ENCODE assay signal across 24 cellular contexts in genomic region chr20:48333707-48334106, GRCh38.
DNase-seq lines count a peak whose midpoint lies in the region; ATAC-seq, FAIRE-seq and TF ChIP-seq lines count a peak whose summit lies in the region.
"Had no signal": no experiment of that assay in that cellular context is flagged by ENCODE, and none has a peak within 500 bp of the region (broad histone marks: within the 10 kb centered on the region; RNA-seq: fewer than 3 reads in every experiment).

No MANE protein-coding gene starts in this region.

- H3K9ac ChIP-seq in endodermal cell (ENCODE audit: extremely low read depth, low read length, poor library complexity, severe bottlenecking), result no peak overlapping the region
- no peak overlapping the region for H3K9ac ChIP-seq in HepG2 (ENCODE audit: insufficient read depth, low read depth, low read length)
- H3K9ac ChIP-seq in rectal smooth muscle tissue (ENCODE audit: low read length), result no peak overlapping the region
- H3K9ac ChIP-seq: BLaER1, GM23248 had no signal

- no TSS peak for BruUV-seq in HepG2 (replicated peaks; lab: Mats Ljungman, UMichigan)

- H3K9me3 ChIP-seq in CD8-positive, alpha-beta T cell (ENCODE audit: low read length), result no peaks in the 10 kb centered on the region
- H3K9me3 ChIP-seq in endodermal cell (ENCODE audit: control insufficient read depth, low read length) (no peaks in the 10 kb centered on the region), HepG2 (ENCODE audit: low read length) (no peaks in the 10 kb centered on the region)
- H3K9me3 ChIP-seq: BLaER1 had no signal

- H3K79me2 ChIP-seq in HepG2 (ENCODE audit: insufficient read depth, low read length), result no peaks in the 10 kb centered on the region

- TF ChIP-seq RAD21 in HepG2 (CRISPR knock-in tag; IDR thresholded peaks at IDR 0.05), result no peak

- no peak overlapping the region for H3K4me3 Mint-ChIP-seq in CD8-positive, alpha-beta T cell
- no peak overlapping the region for H3K4me3 Mint-ChIP-seq in endodermal cell
- H3K4me3 Mint-ChIP-seq: B cell; CD4-positive, CD25-positive, alpha-beta regulatory T cell; CD8-positive, alpha-beta memory T cell had no signal

- ATAC-seq in CD8-positive, alpha-beta T cell, result no peak
- ATAC-seq in HepG2 (no peak), GM19324 (IDR thresholded peaks at IDR 0.05; ENCODE audit: low FRiP score, unreplicated experiment) (no peak), HG03565 (IDR thresholded peaks at IDR 0.05; ENCODE audit: unreplicated experiment) (no peak)

- TF ChIP-seq EP300 in HepG2 (IDR thresholded peaks at IDR 0.05; ENCODE audit: low read depth in 2 of 2, low read length in 2 of 2) (no peak), HepG2 (CRISPR knock-in tag; IDR thresholded peaks at IDR 0.05; ENCODE audit: borderline replicate concordance) (no peak)

- POLR2A ChIA-PET in CD8-positive, alpha-beta T cell (lab: Charles Lee), result no interaction called here
- POLR2A ChIA-PET in HepG2 (lab: Yijun Ruan, JAX), result no interaction called here

- no peaks in the 10 kb centered on the region for H3K9me3 Mint-ChIP-seq in CD8-positive, alpha-beta T cell
- peaks cover 3% of the 10 kb centered on the region for H3K9me3 Mint-ChIP-seq in endodermal cell

- 94 to 100% methylated on average over 4 of the region's 4 CpGs for WGBS in endodermal cell (ENCODE audit: insufficient coverage in 1 of 2, insufficient read length in 1 of 2), 2 experiments
- 30% methylated on average over 4 of the region's 4 CpGs for WGBS in HepG2 (ENCODE audit: low lambda C conversion rate)

- no peaks in the 10 kb centered on the region for H3K4me1 Mint-ChIP-seq in CD8-positive, alpha-beta T cell (ENCODE audit: low read depth)
- peaks cover 6% of the 10 kb centered on the region for H3K4me1 Mint-ChIP-seq in endodermal cell
- H3K4me1 Mint-ChIP-seq: CD4-positive, CD25-positive, alpha-beta regulatory T cell; CD8-positive, alpha-beta memory T cell had no signal

- no peaks in the 10 kb centered on the region for H4K20me1 ChIP-seq in HepG2 (ENCODE audit: insufficient read depth, low read length)
- H4K20me1 ChIP-seq: BLaER1 had no signal

- TF ChIP-seq CTCF in CD8-positive, alpha-beta T cell (IDR thresholded peaks at IDR 0.05), result no peak
- TF ChIP-seq CTCF in endodermal cell (conservative IDR thresholded peaks at IDR 0.05), result no peak
- TF ChIP-seq CTCF in HepG2 (CRISPR knock-in tag; IDR thresholded peaks at IDR 0.05), result no peak

- H3K27ac Mint-ChIP-seq in CD8-positive, alpha-beta T cell, result peak overlapping the region; percentile 28
- H3K27ac Mint-ChIP-seq in endodermal cell, result no peak overlapping the region
- H3K27ac Mint-ChIP-seq: B cell; CD8-positive, alpha-beta memory T cell had no signal

- H3K27me3 ChIP-seq in CD8-positive, alpha-beta T cell (ENCODE audit: insufficient read depth, low read length), result no peaks in the 10 kb centered on the region
- H3K27me3 ChIP-seq in endodermal cell (ENCODE audit: control insufficient read depth, insufficient read depth, low read length, poor library complexity, severe bottlenecking), result no peaks in the 10 kb centered on the region
- H3K27me3 ChIP-seq in HepG2 (ENCODE audit: control insufficient read depth in 1 of 2, insufficient read depth in 2 of 2, low read length in 2 of 2), result peaks cover 0 to 11% of the 10 kb centered on the region in 2 experiments; a peak in 2 of 5 replicates
- H3K27me3 ChIP-seq in rectal smooth muscle tissue (ENCODE audit: control insufficient read depth, insufficient read depth, low read length), result no peaks in the 10 kb centered on the region
- H3K27me3 ChIP-seq: BLaER1 had no signal

- no peak overlapping the region for H3K27ac ChIP-seq in CD8-positive, alpha-beta T cell (ENCODE audit: low read depth, low read length)
- H3K27ac ChIP-seq in endodermal cell (ENCODE audit: low read depth, low read length) (no peak overlapping the region), HepG2 (ENCODE audit: extremely low read length, insufficient read depth, low read length) (no peak overlapping the region), rectal smooth muscle tissue (ENCODE audit: low read depth, low read length) (peak overlapping the region; percentile 55)
- H3K27ac ChIP-seq: 22Rv1, BLaER1, C4-2B, GM23248 had no signal

- H3K36me3 Mint-ChIP-seq in CD8-positive, alpha-beta T cell, result no peaks in the 10 kb centered on the region
- H3K36me3 Mint-ChIP-seq in endodermal cell (ENCODE audit: low read depth), result no peaks in the 10 kb centered on the region
- H3K36me3 Mint-ChIP-seq: CD4-positive, CD25-positive, alpha-beta regulatory T cell; CD8-positive, alpha-beta memory T cell had no signal

- H3K27me3 Mint-ChIP-seq in CD8-positive, alpha-beta T cell (ENCODE audit: low read depth), result peaks cover 7% of the 10 kb centered on the region
- H3K27me3 Mint-ChIP-seq in endodermal cell (ENCODE audit: insufficient read depth), result no peaks in the 10 kb centered on the region

- no peak for FAIRE-seq in HepG2 (lab: Jason Lieb, UNC)
- FAIRE-seq: A204.1, GM12891, GM18507, H1 had no signal

- H3K4me3 ChIP-seq in CD8-positive, alpha-beta T cell (ENCODE audit: low read depth, low read length), result no peak overlapping the region
- H3K4me3 ChIP-seq in endodermal cell (ENCODE audit: low read length) (no peak overlapping the region), HepG2 (replicated peaks in 1 of 3; ENCODE audit: insufficient read depth in 1 of 3, low read depth in 2 of 3, low read length in 3 of 3) (no peak overlapping the region), rectal smooth muscle tissue (ENCODE audit: low read length) (no peak overlapping the region)
- H3K4me3 ChIP-seq: BLaER1, GM23248 had no signal

- intact Hi-C loops in CD8-positive, alpha-beta T cell (cut with DNase I, micrococcal nuclease), result no loop called here
- intact Hi-C loops in HepG2 (cut with micrococcal nuclease; ENCODE audit: unreplicated experiment), result no loop called here

- in situ Hi-C loops in HepG2 (cut with HindIII; ENCODE audit: extremely low pct_ligation_motif_present, low pct_unique_long_range_greater_than_20kb), result no loop called here

- CTCF ChIA-PET in CD8-positive, alpha-beta T cell (lab: Charles Lee), result no interaction called here
- CTCF ChIA-PET in HepG2 (lab: Yijun Ruan, JAX; ENCODE audit: low intra/inter-chr PET ratio, low total read pairs), result no interaction called here

- no peak overlapping the region for H2AFZ ChIP-seq in HepG2 (ENCODE audit: low read length)
- H2AFZ ChIP-seq: GM23248 had no signal

- H3K4me1 ChIP-seq in CD8-positive, alpha-beta T cell (ENCODE audit: insufficient read depth, low read length), result no peaks in the 10 kb centered on the region
- H3K4me1 ChIP-seq in endodermal cell (ENCODE audit: control insufficient read depth, insufficient read depth, low read length), result no peaks in the 10 kb centered on the region
- peaks cover 29% of the 10 kb centered on the region for H3K4me1 ChIP-seq in HepG2 (ENCODE audit: insufficient read depth, low read length)
- H3K4me1 ChIP-seq in rectal smooth muscle tissue (ENCODE audit: control insufficient read depth, insufficient read depth, low read length), result peaks cover 7% of the 10 kb centered on the region

- no peak overlapping the region for H3K4me2 ChIP-seq in HepG2 (ENCODE audit: low read depth, low read length)
- H3K4me2 ChIP-seq: BLaER1 had no signal

- no peak for TF ChIP-seq POLR2A in HepG2 (IDR thresholded peaks at IDR 0.05; ENCODE audit: insufficient read depth in 1 of 2, low read depth in 2 of 2, low read length in 2 of 2)

- DNase-seq in CD8-positive, alpha-beta T cell, result no peak
- DNase-seq in endodermal cell (peak; percentile 32), HepG2 (ENCODE audit: low spot score) (no peak), OCI-M2 (lab: John Stamatoyannopoulos, UW; ENCODE audit: unreplicated experiment) (no peak)
- DNase-seq in activated naive CD4-positive, alpha-beta T cell (lab: John Stamatoyannopoulos, UW), result no peak
- DNase-seq: CD4-positive, CD25-positive, alpha-beta regulatory T cell; CD8-positive, alpha-beta memory T cell; DMS53; DMS79 treated with DMSO at 0.1 percent for 48 hours; GF-D8; GM23248; H7; HCEC 1CT had no signal

- no peaks in the 10 kb centered on the region for H3K36me3 ChIP-seq in CD8-positive, alpha-beta T cell (ENCODE audit: insufficient read depth, low read length)
- H3K36me3 ChIP-seq in endodermal cell (ENCODE audit: control insufficient read depth, insufficient read depth, low read length) (no peaks in the 10 kb centered on the region), HepG2 (replicated peaks in 1 of 2; ENCODE audit: control insufficient read depth in 1 of 2, insufficient read depth in 2 of 2, low read length in 2 of 2) (no peaks in the 10 kb centered on the region), rectal smooth muscle tissue (ENCODE audit: control insufficient read depth, insufficient read depth, low read length) (no peaks in the 10 kb centered on the region)
- H3K36me3 ChIP-seq: BLaER1 had no signal

TF ChIP-seq in HepG2, 621 proteins besides CTCF, POLR2A, EP300 and RAD21:
- TF ChIP-seq FOXP4 (CRISPR knock-in tag; IDR thresholded peaks at IDR 0.05) (no peak), CREB1 (IDR thresholded peaks at IDR 0.05) (0 out of 2 replicates have a peak, but pooled peaks have one; percentile 25), CREB1 (CRISPR knock-in tag; IDR thresholded peaks at IDR 0.05) (no peak)
